ENCODE assay signal across 35 cellular contexts in genomic region chr17:76195281-76196096, GRCh38. TPM values are rescaled to one million over a fixed set of nuclear protein-coding genes. Genes with fewer than 3 reads are reported as not detected.
DNase-seq lines count a peak whose midpoint lies in the region; ATAC-seq, FAIRE-seq and TF ChIP-seq lines count a peak whose summit lies in the region.
"Had no signal": no experiment of that assay in that cellular context is flagged by ENCODE, and none has a peak within 500 bp of the region (broad histone marks: within the 10 kb centered on the region; RNA-seq: fewer than 3 reads in every experiment).

No MANE protein-coding gene starts in this region.

- H3K4me3 Mint-ChIP-seq in activated CD8-positive, alpha-beta T cell treated with anti-CD3 and anti-CD28 coated beads for 36 hours: no peak overlapping the region
- H3K4me3 Mint-ChIP-seq: effector memory CD8-positive, alpha-beta T cell; H9; neural progenitor cell had no signal

- H3K4me1 ChIP-seq in SK-N-SH (ENCODE audit: control insufficient read depth in 1 of 2, insufficient read depth in 2 of 2, low read depth in 1 of 2, low read length in 1 of 2): peaks cover 0 to 16% of the 10 kb centered on the region in 2 experiments; a peak in 2 of 4 replicates
- H3K4me1 ChIP-seq in HepG2 (ENCODE audit: insufficient read depth, low read length): no peaks in the 10 kb centered on the region
- H3K4me1 ChIP-seq in right lobe of liver: peaks cover 0 to 25% (median 12%) of the 10 kb centered on the region in 4 donors
- peaks cover 28 to 41% of the 10 kb centered on the region in 2 donors for H3K4me1 ChIP-seq in gastrocnemius medialis
- H3K4me1 ChIP-seq: Peyer's patch had no signal

- TF ChIP-seq CTCF in SK-N-SH (IDR thresholded peaks at IDR 0.05) (no peak), HepG2 (CRISPR knock-in tag; IDR thresholded peaks at IDR 0.05) (no peak), right lobe of liver (IDR thresholded peaks at IDR 0.05) (no peak), gastrocnemius medialis (IDR thresholded peaks at IDR 0.05 in 4 of 5, conservative IDR thresholded peaks at IDR 0.05 in 1 of 5) (no peak)
- TF ChIP-seq CTCF in activated CD8-positive, alpha-beta T cell treated with anti-CD3 and anti-CD28 coated beads for 36 hours (IDR thresholded peaks at IDR 0.05): no peak

- no peaks in the 10 kb centered on the region for H3K9me2 ChIP-seq in SK-N-SH

- H3K27ac Mint-ChIP-seq in activated CD8-positive, alpha-beta T cell treated with anti-CD3 and anti-CD28 coated beads for 36 hours: peak overlapping the region; percentile 31
- H3K27ac Mint-ChIP-seq: activated T-helper 2 cell treated with anti-CD3 and anti-CD28 coated beads, Interferon-gamma antibody, Interleukin-2, Interleukin-4, amounts not matched to agents 10 μg/mL and 5 μg/mL and 100 μg/mL, durations not matched to agents 14 hours and 24 hours and 36 hours; neural progenitor cell had no signal

- POLR2A ChIA-PET in SK-N-SH (lab: Yijun Ruan, JAX) (no interaction called here), HepG2 (lab: Yijun Ruan, JAX) (no interaction called here)
- POLR2A ChIA-PET in activated CD8-positive, alpha-beta T cell treated with anti-CD3 and anti-CD28 coated beads for 36 hours (lab: Charles Lee): interaction anchor here (1.0 to 5.9 kb wide), 8 partner anchors 16 to 79 kb away, joined by 3 to 66 read pairs (median 3); partner anchors contain the start of gene UBALD2

- CTCF ChIA-PET in SK-N-SH (lab: Yijun Ruan, JAX): interaction anchor here (0.5 to 5.8 kb wide), 6 partner anchors 13 to 334 kb away, joined by 3 to 47 read pairs (median 4); no protein-coding TSS in a partner anchor
- CTCF ChIA-PET in HepG2 (lab: Yijun Ruan, JAX; ENCODE audit: low intra/inter-chr PET ratio, low total read pairs): no interaction called here
- CTCF ChIA-PET in activated CD8-positive, alpha-beta T cell treated with anti-CD3 and anti-CD28 coated beads for 36 hours (lab: Charles Lee): interaction anchor here (0.6 to 2.2 kb wide), 3 partner anchors 13 to 84 kb away, joined by 3 to 6 read pairs (median 3); no protein-coding TSS in a partner anchor

- no peak for FAIRE-seq in HepG2 (lab: Jason Lieb, UNC)
- FAIRE-seq: G401.6, GM19239, TTC549 had no signal

- H3K9me3 ChIP-seq in SK-N-SH (no peaks in the 10 kb centered on the region), HepG2 (ENCODE audit: low read length) (no peaks in the 10 kb centered on the region), right lobe of liver (no peaks in the 10 kb centered on the region), gastrocnemius medialis (no peaks in the 10 kb centered on the region)
- H3K9me3 ChIP-seq: Peyer's patch, stomach, tibial artery had no signal

- H3K79me2 ChIP-seq in SK-N-SH (ENCODE audit: insufficient read depth) (no peaks in the 10 kb centered on the region), HepG2 (ENCODE audit: insufficient read depth, low read length) (no peaks in the 10 kb centered on the region)

- peaks cover 82% of the 10 kb centered on the region for H3K4me1 Mint-ChIP-seq in activated CD8-positive, alpha-beta T cell treated with anti-CD3 and anti-CD28 coated beads for 36 hours (ENCODE audit: low read depth)

- H3K36me3 Mint-ChIP-seq in activated CD8-positive, alpha-beta T cell treated with anti-CD3 and anti-CD28 coated beads for 36 hours (ENCODE audit: low read depth): peaks cover 52% of the 10 kb centered on the region

- H3K9ac ChIP-seq in SK-N-SH (no peak overlapping the region), HepG2 (ENCODE audit: insufficient read depth, low read depth, low read length) (no peak overlapping the region)
- H3K9ac ChIP-seq: neural progenitor cell had no signal

- H3K4me2 ChIP-seq in SK-N-SH (no peak overlapping the region), HepG2 (ENCODE audit: low read depth, low read length) (no peak overlapping the region)
- H3K4me2 ChIP-seq: neural progenitor cell had no signal

- ATAC-seq in SK-N-SH treated with all-trans-retinoic acid at 6 μM for 48 hours: no peak
- no peak for ATAC-seq in HepG2
- ATAC-seq in right lobe of liver: no peak
- no peak for ATAC-seq in activated CD8-positive, alpha-beta T cell treated with anti-CD3 and anti-CD28 coated beads for 36 hours
- ATAC-seq in gastrocnemius medialis: no peak
- ATAC-seq: effector memory CD8-positive, alpha-beta T cell had no signal

- H2AFZ ChIP-seq in SK-N-SH (ENCODE audit: low read depth): no peak overlapping the region
- no peak overlapping the region for H2AFZ ChIP-seq in HepG2 (ENCODE audit: low read length)
- H2AFZ ChIP-seq: neural progenitor cell had no signal

- no TSS peak for BruUV-seq in HepG2 (replicated peaks; lab: Mats Ljungman, UMichigan)

- DNase-seq in SK-N-SH (no peak), HepG2 (ENCODE audit: low spot score) (no peak), right lobe of liver (no peak), gastrocnemius medialis (no peak), NCI-H510A (lab: John Stamatoyannopoulos, UW) (no peak), GM03348 (ENCODE audit: low spot score) (no peak)
- DNase-seq in activated CD8-positive, alpha-beta T cell treated with anti-CD3 and anti-CD28 coated beads for 36 hours: no peak
- DNase-seq: activated CD4-positive, CD25-positive, alpha-beta regulatory T cell treated with anti-CD3 and anti-CD28 coated beads, Interleukin-2, amount 50 U/mL, for 72 hours; caudate nucleus; cortex of kidney; DMS53; effector memory CD8-positive, alpha-beta T cell; erythroblast; H9; head of caudate nucleus; NCI-H1105 treated with DMSO at 0.1 percent for 48 hours; NCI-H1930; NCI-H2227 treated with DMSO at 0.1 percent for 48 hours; NCI-H69; Peyer's patch; SHP77 treated with DMSO at 0.1 percent for 48 hours; stomach; SW 1271; tibial artery had no signal

- intact Hi-C loops in HepG2 (cut with micrococcal nuclease; ENCODE audit: unreplicated experiment): no loop called here
- intact Hi-C loops in right lobe of liver (cut with DNase I): no loop called here
- intact Hi-C loops in activated CD8-positive, alpha-beta T cell treated with anti-CD3 and anti-CD28 coated beads for 36 hours (cut with micrococcal nuclease): loop anchor here (5.0 kb wide), 1 partner anchor 47 kb away; the partner anchor contains the start of gene RNF157
- intact Hi-C loops in gastrocnemius medialis (cut with DNase I; ENCODE audit: low total_unique reads): loop anchor here (2.0 to 5.0 kb wide), 2 partner anchors 45 to 72 kb away; partner anchors contain the start of genes RNF157 and UBALD2

- TF ChIP-seq POLR2A in HepG2 (IDR thresholded peaks at IDR 0.05; ENCODE audit: insufficient read depth in 1 of 2, low read depth in 2 of 2, low read length in 2 of 2) (no peak), right lobe of liver (IDR thresholded peaks at IDR 0.05) (no peak), gastrocnemius medialis (IDR thresholded peaks at IDR 0.05) (no peak)

- H4K20me1 ChIP-seq in SK-N-SH (ENCODE audit: insufficient read depth) (no peaks in the 10 kb centered on the region), HepG2 (ENCODE audit: insufficient read depth, low read length) (no peaks in the 10 kb centered on the region)

- TF ChIP-seq EP300 in SK-N-SH (IDR thresholded peaks at IDR 0.05; ENCODE audit: borderline replicate concordance in 1 of 2, low read depth in 1 of 2, low read length in 1 of 2): no peak
- no peak for TF ChIP-seq EP300 in HepG2 (IDR thresholded peaks at IDR 0.05; ENCODE audit: low read depth in 2 of 2, low read length in 2 of 2)
- TF ChIP-seq EP300 in HepG2 (CRISPR knock-in tag; IDR thresholded peaks at IDR 0.05; ENCODE audit: borderline replicate concordance): no peak

- H3K36me3 ChIP-seq in SK-N-SH (replicated peaks in 1 of 2; ENCODE audit: control insufficient read depth in 1 of 2, insufficient read depth in 2 of 2, low read length in 1 of 2) (no peaks in the 10 kb centered on the region), HepG2 (replicated peaks in 1 of 2; ENCODE audit: control insufficient read depth in 1 of 2, insufficient read depth in 2 of 2, low read length in 2 of 2) (no peaks in the 10 kb centered on the region), right lobe of liver (no peaks in the 10 kb centered on the region), gastrocnemius medialis (no peaks in the 10 kb centered on the region)
- H3K36me3 ChIP-seq: neural progenitor cell, Peyer's patch, stomach, tibial artery had no signal

- no peak for TF ChIP-seq RAD21 in SK-N-SH (IDR thresholded peaks at IDR 0.05; ENCODE audit: low read length)
- no peak for TF ChIP-seq RAD21 in HepG2 (CRISPR knock-in tag; IDR thresholded peaks at IDR 0.05)

- no peaks in the 10 kb centered on the region for H3K27me3 ChIP-seq in SK-N-SH (ENCODE audit: insufficient read depth)
- peaks cover 0 to 3% of the 10 kb centered on the region in 2 experiments; a peak in 2 of 5 replicates for H3K27me3 ChIP-seq in HepG2 (ENCODE audit: control insufficient read depth in 1 of 2, insufficient read depth in 2 of 2, low read length in 2 of 2)
- no peaks in the 10 kb centered on the region for H3K27me3 ChIP-seq in right lobe of liver
- H3K27me3 ChIP-seq in gastrocnemius medialis: no peaks in the 10 kb centered on the region
- H3K27me3 ChIP-seq: neural progenitor cell, Peyer's patch, stomach had no signal

- in situ Hi-C loops in HepG2 (cut with HindIII; ENCODE audit: extremely low pct_ligation_motif_present, low pct_unique_long_range_greater_than_20kb): no loop called here
- in situ Hi-C loops in gastrocnemius medialis (cut with MboI; ENCODE audit: low sequenced_read_pairs in 4 of 4): no loop called here

- no peaks in the 10 kb centered on the region for H3F3A ChIP-seq in SK-N-SH (replicated peaks; ENCODE audit: insufficient read depth)

- H3K4me3 ChIP-seq in SK-N-SH (ENCODE audit: low read depth in 2 of 2, low read length in 1 of 2) (no peak overlapping the region), HepG2 (replicated peaks in 1 of 3; ENCODE audit: insufficient read depth in 1 of 3, low read depth in 2 of 3, low read length in 3 of 3) (no peak overlapping the region), right lobe of liver (no peak overlapping the region), gastrocnemius medialis (no peak overlapping the region)
- H3K4me3 ChIP-seq: lung, neural progenitor cell, Peyer's patch, stomach, tibial artery had no signal

- WGBS in SK-N-SH (ENCODE audit: low lambda C conversion rate): 94% methylated on average over 12 of the region's 12 CpGs
- WGBS in HepG2 (ENCODE audit: low lambda C conversion rate): 84% methylated on average over 12 of the region's 12 CpGs
- WGBS in right lobe of liver (ENCODE audit: insufficient coverage, low coverage, low lambda C conversion rate, missing lambda C conversion rate): 93% methylated on average over 11 of the region's 12 CpGs

- H3K27ac ChIP-seq in SK-N-SH (ENCODE audit: low read depth in 2 of 2, low read length in 1 of 2) (no peak overlapping the region), HepG2 (ENCODE audit: extremely low read length, insufficient read depth, low read length) (no peak overlapping the region), right lobe of liver (no peak overlapping the region), gastrocnemius medialis (peak overlapping the region; percentile 87 to 94 (median 90))
- H3K27ac ChIP-seq: neural progenitor cell, Peyer's patch, tibial artery had no signal

- H3K27me3 Mint-ChIP-seq in activated CD8-positive, alpha-beta T cell treated with anti-CD3 and anti-CD28 coated beads for 36 hours: no peaks in the 10 kb centered on the region
- H3K27me3 Mint-ChIP-seq: effector memory CD8-positive, alpha-beta T cell; progenitor cell of endocrine pancreas had no signal

- no peaks in the 10 kb centered on the region for H3K9me3 Mint-ChIP-seq in activated CD8-positive, alpha-beta T cell treated with anti-CD3 and anti-CD28 coated beads for 36 hours
- H3K9me3 Mint-ChIP-seq: activated T-helper 2 cell treated with anti-CD3 and anti-CD28 coated beads, Interferon-gamma antibody, Interleukin-2, Interleukin-4, amounts not matched to agents 10 μg/mL and 5 μg/mL and 100 μg/mL, durations not matched to agents 14 hours and 24 hours and 36 hours; effector memory CD8-positive, alpha-beta T cell; H9; neural progenitor cell had no signal

RNA-seq across cellular contexts. Expression of gene RNF157, which starts 44.8 kb away (rescaled TPM):
- polyA plus RNA-seq in SK-N-SH (2012; rRNA removed) (5.2 TPM in 2 replicates), HepG2 (2011; rRNA removed) (0.44 and 0.82 TPM in 2 replicates)
- polyA plus RNA-seq in SK-N-SH (2012; cell fraction: cytosol; rRNA removed): 4.1 and 6.3 TPM in 2 replicates
- 5.5 and 8.1 TPM in 2 replicates for polyA plus RNA-seq in SK-N-SH (2012; cell fraction: nucleus; rRNA removed)
- total RNA-seq in HepG2 (2016; rRNA removed; fragmentation: Illumina TruSeq; extraction: Trizol) (1.4 and 1.5 TPM in 2 replicates), right lobe of liver (10 to 100 TPM in 2 of 6 experiments, 1 to 10 TPM in 2, under 1 TPM in 2; 0.39 to 14.5 (median 6.0) TPM), gastrocnemius medialis (100 to 1,000 TPM in 1 of 4 donors, 10 to 100 TPM in 3; 50.5 to 142 (median 85.3) TPM)
- 1.0 and 1.9 TPM in 2 replicates for total RNA-seq in HepG2 (2016; cell fraction: cytosol; rRNA removed; fragmentation: Illumina TruSeq; extraction: Trizol; ENCODE audit: low read depth)
- total RNA-seq in HepG2 (2016; cell fraction: insoluble cytoplasmic fraction; rRNA removed; fragmentation: Illumina TruSeq; extraction: Trizol): 1.5 and 2.1 TPM in 2 replicates
- 3.1 and 3.6 TPM in 2 replicates for total RNA-seq in HepG2 (2016; cell fraction: membrane; rRNA removed; fragmentation: Illumina TruSeq; extraction: Trizol)
- total RNA-seq in HepG2 (2016; cell fraction: nucleus; rRNA removed; fragmentation: Illumina TruSeq; extraction: Trizol): 1.0 and 2.8 TPM in 2 replicates
- polyA plus RNA-seq in HepG2 (2011; cell fraction: cytosol; rRNA removed): 0.52 and 0.71 TPM in 2 replicates
- 0.42 TPM in 2 replicates for polyA plus RNA-seq in HepG2 (2011; cell fraction: nucleus; rRNA removed)
- polyA plus RNA-seq in HepG2 (2012): 0.86 and 1.1 TPM in 2 replicates
- 1.7 and 2.0 TPM in 2 replicates for polyA plus RNA-seq in HepG2 (2016; cell fraction: cytosol; fragmentation: Illumina TruSeq; extraction: Trizol; ENCODE audit: low read depth)
- 1.9 and 2.1 TPM in 2 replicates for polyA plus RNA-seq in HepG2 (2016; cell fraction: insoluble cytoplasmic fraction; fragmentation: Illumina TruSeq; extraction: Trizol; ENCODE audit: low read depth)
- polyA plus RNA-seq in HepG2 (2016; cell fraction: membrane; fragmentation: Illumina TruSeq; extraction: Trizol; ENCODE audit: low read depth): 3.0 and 5.1 TPM in 2 replicates
- 1.8 and 3.8 TPM in 2 replicates for polyA plus RNA-seq in HepG2 (2016; cell fraction: nucleus; fragmentation: Illumina TruSeq; extraction: Trizol; ENCODE audit: insufficient read depth, low read depth)
- polyA minus RNA-seq in HepG2 (2011; rRNA and poly(A)+ RNA removed; ENCODE audit: low replicate concordance): 0.66 and 3.2 TPM in 2 replicates
- 0.79 and 1.5 TPM in 2 replicates for polyA minus RNA-seq in HepG2 (2011; cell fraction: cytosol; rRNA and poly(A)+ RNA removed)
- 0.77 and 0.99 TPM in 2 replicates for polyA minus RNA-seq in HepG2 (2011; cell fraction: nucleus; rRNA and poly(A)+ RNA removed)
- total RNA-seq in activated CD8-positive, alpha-beta T cell treated with anti-CD3 and anti-CD28 coated beads for 36 hours: 10 to 100 TPM; 37.2 to 44.5 TPM

RNA-seq across cellular contexts. Expression of gene FOXJ1, which starts 54.4 kb away (rescaled TPM):
- polyA plus RNA-seq in SK-N-SH (2012; rRNA removed) (not detected in 2 replicates), HepG2 (2011; rRNA removed) (0.98 and 1.2 TPM in 2 replicates)
- 0.01 TPM in 2 replicates for polyA plus RNA-seq in SK-N-SH (2012; cell fraction: cytosol; rRNA removed)
- polyA plus RNA-seq in SK-N-SH (2012; cell fraction: nucleus; rRNA removed): 0.07 and 0.09 TPM in 2 replicates
- total RNA-seq in HepG2 (2016; rRNA removed; fragmentation: Illumina TruSeq; extraction: Trizol) (1.4 and 1.6 TPM in 2 replicates), right lobe of liver (under 1 TPM in 3 of 6 experiments, not detected in 3; 0.06 to 0.12 (median 0.11) TPM), gastrocnemius medialis (under 1 TPM in 2 of 4 donors, not detected in 2; 0.16 to 0.62 TPM)
- total RNA-seq in HepG2 (2016; cell fraction: cytosol; rRNA removed; fragmentation: Illumina TruSeq; extraction: Trizol; ENCODE audit: low read depth): 0.09 and 0.30 TPM in 2 replicates
- total RNA-seq in HepG2 (2016; cell fraction: insoluble cytoplasmic fraction; rRNA removed; fragmentation: Illumina TruSeq; extraction: Trizol): 1.4 and 1.9 TPM in 2 replicates
- 0.77 and 0.93 TPM in 2 replicates for total RNA-seq in HepG2 (2016; cell fraction: membrane; rRNA removed; fragmentation: Illumina TruSeq; extraction: Trizol)
- 0.94 and 1.3 TPM in 2 replicates for total RNA-seq in HepG2 (2016; cell fraction: nucleus; rRNA removed; fragmentation: Illumina TruSeq; extraction: Trizol)
- 0.82 and 1.5 TPM in 2 replicates for polyA plus RNA-seq in HepG2 (2011; cell fraction: cytosol; rRNA removed)
- 2.8 and 3.7 TPM in 2 replicates for polyA plus RNA-seq in HepG2 (2011; cell fraction: nucleus; rRNA removed)
- 0.66 and 0.96 TPM in 2 replicates for polyA plus RNA-seq in HepG2 (2012)
- 0.31 and 0.45 TPM in 2 replicates for polyA plus RNA-seq in HepG2 (2016; cell fraction: cytosol; fragmentation: Illumina TruSeq; extraction: Trizol; ENCODE audit: low read depth)
- 1.3 and 1.4 TPM in 2 replicates for polyA plus RNA-seq in HepG2 (2016; cell fraction: insoluble cytoplasmic fraction; fragmentation: Illumina TruSeq; extraction: Trizol; ENCODE audit: low read depth)
- polyA plus RNA-seq in HepG2 (2016; cell fraction: membrane; fragmentation: Illumina TruSeq; extraction: Trizol; ENCODE audit: low read depth): 0.61 and 0.62 TPM in 2 replicates
- polyA plus RNA-seq in HepG2 (2016; cell fraction: nucleus; fragmentation: Illumina TruSeq; extraction: Trizol; ENCODE audit: insufficient read depth, low read depth): 2.0 and 2.1 TPM in 2 replicates
- polyA minus RNA-seq in HepG2 (2011; rRNA and poly(A)+ RNA removed; ENCODE audit: low replicate concordance): 0.05 and 1.5 TPM in 2 replicates
- polyA minus RNA-seq in HepG2 (2011; cell fraction: cytosol; rRNA and poly(A)+ RNA removed): 0.35 and 0.40 TPM in 2 replicates
- polyA minus RNA-seq in HepG2 (2011; cell fraction: nucleus; rRNA and poly(A)+ RNA removed): 0.37 and 0.52 TPM in 2 replicates
- total RNA-seq in activated CD8-positive, alpha-beta T cell treated with anti-CD3 and anti-CD28 coated beads for 36 hours: 10 to 100 TPM; 11.1 to 11.6 TPM
- total RNA-seq: fibroblast of villous mesenchyme, MCF 10A, mucosa of gallbladder, Peyer's patch had no signal

Comparison
In these comparisons a context has a peak if more than half of its experiments do, and no peak if none do; other contexts are left out.
1. H3K27ac ChIP-seq: peak in gastrocnemius medialis (4 of 4); none in SK-N-SH (0 of 2), HepG2 (single experiment) and right lobe of liver (0 of 3).
2. intact Hi-C loops: an anchor here in activated CD8-positive, alpha-beta T cell treated with anti-CD3 and anti-CD28 coated beads for 36 hours (5.0 kb wide) and gastrocnemius medialis (2.0 to 5.0 kb wide); none called in HepG2 and right lobe of liver.